ENCODE assay signal across 25 cellular contexts in the genomic region with DNA sequence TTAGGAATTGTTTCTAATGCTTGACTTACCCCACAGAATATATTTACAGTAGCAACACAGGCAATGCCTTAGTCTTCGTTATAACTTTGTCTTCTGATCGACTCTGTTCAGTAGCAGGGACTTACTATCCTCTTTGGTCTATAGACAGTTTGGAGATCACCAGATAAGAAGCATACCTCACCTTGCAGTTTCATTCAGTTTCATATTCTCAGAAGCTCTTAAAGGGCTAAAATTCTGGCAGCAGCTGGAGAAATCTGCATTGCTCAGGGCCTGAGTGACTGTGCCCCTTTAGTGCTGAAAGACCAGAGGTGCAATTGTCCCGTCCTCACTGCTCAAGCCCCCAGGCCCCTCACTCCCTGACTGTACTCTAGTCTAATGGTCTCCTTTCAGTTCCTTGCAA.
"Had no signal": no experiment of that assay in that cellular context is flagged by ENCODE, and none has a peak within 500 bp of the region (broad histone marks: within the 10 kb centered on the region; RNA-seq: fewer than 3 reads in every experiment).

No MANE protein-coding gene starts in this region.

- FAIRE-seq: frontal cortex, islet of Langerhans had no signal

- H3K9me3 ChIP-seq: esophagus muscularis mucosa, sigmoid colon, testis, vagina had no signal

- H3K27me3 Mint-ChIP-seq: activated naive CD8-positive, alpha-beta T cell; progenitor cell of endocrine pancreas; stimulated activated naive B cell treated with anti-CD40 and anti-IgM and Interleukin-4, amounts not matched to agents 10 μg/mL and 1 μg/mL and 100 μg/mL, for 72 hours; T-cell; type B pancreatic cell had no signal

- H3K27ac Mint-ChIP-seq: activated naive CD8-positive, alpha-beta T cell; mesothelial cell of epicardium; progenitor cell of endocrine pancreas; stimulated activated naive B cell treated with anti-CD40 and anti-IgM and Interleukin-4, amounts not matched to agents 10 μg/mL and 1 μg/mL and 100 μg/mL, for 72 hours; T-cell; type B pancreatic cell had no signal

- H3K4me3 Mint-ChIP-seq: activated naive CD8-positive, alpha-beta T cell; mesothelial cell of epicardium; natural killer cell; stimulated activated naive B cell treated with anti-CD40 and anti-IgM and Interleukin-4, amounts not matched to agents 10 μg/mL and 1 μg/mL and 100 μg/mL, for 72 hours; T-cell; type B pancreatic cell had no signal

- DNase-seq: activated gamma-delta T cell treated with Interleukin-2 at 50 U/mL for 16 hours; activated T-cell treated with anti-CD3 and anti-CD28 coated beads for 4 hours; amygdala; cerebellar nuclear complex; head of caudate nucleus; left ventricle myocardium superior; mammary epithelial cell; natural killer cell; retina; sigmoid colon; stimulated activated CD4-positive, alpha-beta T cell treated with anti-CD3 and anti-CD28 coated beads, Interleukin-2, amount 100 ng/mL, for 48 hours; stimulated activated CD8-positive, alpha-beta memory T cell treated with anti-CD3 and anti-CD28 coated beads, Interleukin-4, amount 100 ng/mL, for 48 hours; stimulated activated naive B cell treated with anti-CD40 and anti-IgM and Interleukin-4, amounts not matched to agents 10 μg/mL and 1 μg/mL and 100 μg/mL, for 72 hours; T-cell; T-helper 9 cell; testis had no signal

- H3K27ac ChIP-seq: coronary artery, esophagus muscularis mucosa, sigmoid colon, testis, vagina had no signal

- H3K4me3 ChIP-seq: coronary artery, esophagus muscularis mucosa, sigmoid colon, testis, vagina had no signal

- ATAC-seq: left ventricle myocardium superior; stimulated activated naive B cell treated with anti-CD40 and anti-IgM and Interleukin-4, amounts not matched to agents 10 μg/mL and 1 μg/mL and 100 μg/mL, for 72 hours; T-cell had no signal

- H3K9me3 Mint-ChIP-seq: mesothelial cell of epicardium; natural killer cell; stimulated activated naive B cell treated with anti-CD40 and anti-IgM and Interleukin-4, amounts not matched to agents 10 μg/mL and 1 μg/mL and 100 μg/mL, for 72 hours; T-cell; type B pancreatic cell had no signal

- H3K4me1 ChIP-seq: testis, vagina had no signal
